In genomic region chr12:53056901-53057300, GRCh38 we compare ENCODE assay signal across 23 cellular contexts. TPM values are rescaled to one million over a fixed set of nuclear protein-coding genes. Genes with fewer than 3 reads are reported as not detected.
DNase-seq lines count a peak whose midpoint lies in the region; ATAC-seq and TF ChIP-seq lines count a peak whose summit lies in the region.
"Had no signal": no experiment of that assay in that cellular context is flagged by ENCODE, and none has a peak within 500 bp of the region (broad histone marks: within the 10 kb centered on the region; RNA-seq: fewer than 3 reads in every experiment).

No MANE protein-coding gene starts in this region.

- intact Hi-C loops in left ventricle myocardium inferior (cut with micrococcal nuclease) = no loop called here
- intact Hi-C loops in Right ventricle myocardium superior (cut with DNase I) = no loop called here
- intact Hi-C loops in upper lobe of right lung (cut with DNase I) = no loop called here
- intact Hi-C loops in activated T-helper 2 cell treated with anti-CD3 and anti-CD28 coated beads, Interferon-gamma antibody, Interleukin-2, Interleukin-4, amounts not matched to agents 10 μg/mL and 5 μg/mL and 100 μg/mL, durations not matched to agents 14 hours and 24 hours and 36 hours (cut with micrococcal nuclease) = no loop called here

- H3K27me3 Mint-ChIP-seq in chondrocyte (ENCODE audit: low read depth) = no peaks in the 10 kb centered on the region
- H3K27me3 Mint-ChIP-seq in neural crest cell (ENCODE audit: low read depth) = no peaks in the 10 kb centered on the region
- no peaks in the 10 kb centered on the region for H3K27me3 Mint-ChIP-seq in activated T-helper 2 cell treated with anti-CD3 and anti-CD28 coated beads, Interferon-gamma antibody, Interleukin-2, Interleukin-4, amounts not matched to agents 10 μg/mL and 5 μg/mL and 100 μg/mL, durations not matched to agents 14 hours and 24 hours and 36 hours (ENCODE audit: low read depth)
- H3K27me3 Mint-ChIP-seq: activated T-cell treated with anti-CD3 and anti-CD28 coated beads, Interleukin-2, amount 50 U/mL, for 24 hours; central memory CD8-positive, alpha-beta T cell; T-helper 17 cell had no signal

- H3K4me3 ChIP-seq in left ventricle myocardium inferior = no peak overlapping the region
- no peak overlapping the region for H3K4me3 ChIP-seq in upper lobe of right lung
- H3K4me3 ChIP-seq: suprapubic skin, uterus had no signal

- H3K4me3 Mint-ChIP-seq in chondrocyte (ENCODE audit: unreplicated experiment) (no peak overlapping the region), neural crest cell (peak overlapping the region; percentile 72)
- H3K4me3 Mint-ChIP-seq in activated T-helper 2 cell treated with anti-CD3 and anti-CD28 coated beads, Interferon-gamma antibody, Interleukin-2, Interleukin-4, amounts not matched to agents 10 μg/mL and 5 μg/mL and 100 μg/mL, durations not matched to agents 14 hours and 24 hours and 36 hours (ENCODE audit: low read depth) = no peak overlapping the region
- H3K4me3 Mint-ChIP-seq: activated T-cell treated with anti-CD3 and anti-CD28 coated beads, Interleukin-2, amount 50 U/mL, for 24 hours; central memory CD8-positive, alpha-beta T cell; stimulated activated effector memory CD8-positive, alpha-beta T cell treated with anti-CD3 and anti-CD28 coated beads, Interleukin-12 subunit alpha, Interleukin-12 subunit beta, amount 100 ng/mL, for 72 hours; T-helper 17 cell had no signal

- ATAC-seq in Right ventricle myocardium superior (ENCODE audit: poor library complexity) (no peak), upper lobe of right lung (no peak), HG03520 (IDR thresholded peaks at IDR 0.05; ENCODE audit: unreplicated experiment) (no peak), HG02840 (IDR thresholded peaks at IDR 0.05; ENCODE audit: low FRiP score, unreplicated experiment) (no peak)
- ATAC-seq: left colon; stimulated activated effector memory CD8-positive, alpha-beta T cell treated with anti-CD3 and anti-CD28 coated beads, Interleukin-12 subunit alpha, Interleukin-12 subunit beta, amount 100 ng/mL, for 72 hours; T-helper 17 cell had no signal

- H3K4me1 ChIP-seq in left ventricle myocardium inferior = peaks cover 99% of the 10 kb centered on the region
- peaks cover 58% of the 10 kb centered on the region for H3K4me1 ChIP-seq in upper lobe of right lung

- H3K4me1 Mint-ChIP-seq in chondrocyte (ENCODE audit: low read depth) (peaks cover 72% of the 10 kb centered on the region), neural crest cell (peaks cover 22% of the 10 kb centered on the region)
- peaks cover 6% of the 10 kb centered on the region for H3K4me1 Mint-ChIP-seq in activated T-helper 2 cell treated with anti-CD3 and anti-CD28 coated beads, Interferon-gamma antibody, Interleukin-2, Interleukin-4, amounts not matched to agents 10 μg/mL and 5 μg/mL and 100 μg/mL, durations not matched to agents 14 hours and 24 hours and 36 hours (ENCODE audit: low read depth)

- H3K36me3 ChIP-seq in left ventricle myocardium inferior (peaks cover 80% of the 10 kb centered on the region), upper lobe of right lung (peaks cover 89% of the 10 kb centered on the region)
- H3K36me3 ChIP-seq: BE2C, uterus had no signal

- H3K27ac ChIP-seq in left ventricle myocardium inferior (replicated peaks) (peak overlapping the region; percentile 100), upper lobe of right lung (no peak overlapping the region)
- H3K27ac ChIP-seq: epithelial cell of prostate, suprapubic skin had no signal

- DNase-seq in left ventricle myocardium inferior (no peak), Right ventricle myocardium superior (no peak), chondrocyte (ENCODE audit: low spot score) (peak; percentile 62), neural crest cell (ENCODE audit: low read depth, low spot score) (no peak), upper lobe of right lung (peak; percentile 48)
- no peak for DNase-seq in activated T-helper 2 cell treated with anti-CD3 and anti-CD28 coated beads, Interferon-gamma antibody, Interleukin-2, Interleukin-4, amounts not matched to agents 10 μg/mL and 5 μg/mL and 100 μg/mL, durations not matched to agents 14 hours and 24 hours and 36 hours (ENCODE audit: low spot score)
- DNase-seq: activated CD4-positive, alpha-beta T cell treated with anti-CD3 and anti-CD28 coated beads for 48 hours; activated naive CD4-positive, alpha-beta T cell treated with Interleukin-2 at 50 U/mL for 16 hours; activated T-cell treated with anti-CD3 and anti-CD28 coated beads, Interleukin-2, amount 50 U/mL, for 24 hours; BE2C; GDM1; GOT3; left colon; NCI-H146; NCI-H526 treated with DMSO at 0.1 percent for 48 hours; T-helper 17 cell; uterus had no signal

- H3K27ac Mint-ChIP-seq in chondrocyte (ENCODE audit: unreplicated experiment) = peak overlapping the region; percentile 68
- no peak overlapping the region for H3K27ac Mint-ChIP-seq in neural crest cell (ENCODE audit: unreplicated experiment)
- no peak overlapping the region for H3K27ac Mint-ChIP-seq in activated T-helper 2 cell treated with anti-CD3 and anti-CD28 coated beads, Interferon-gamma antibody, Interleukin-2, Interleukin-4, amounts not matched to agents 10 μg/mL and 5 μg/mL and 100 μg/mL, durations not matched to agents 14 hours and 24 hours and 36 hours
- H3K27ac Mint-ChIP-seq: activated T-cell treated with anti-CD3 and anti-CD28 coated beads, Interleukin-2, amount 50 U/mL, for 24 hours had no signal

- peaks cover 27% of the 10 kb centered on the region for H3K36me3 Mint-ChIP-seq in chondrocyte (ENCODE audit: low read depth)
- H3K36me3 Mint-ChIP-seq in neural crest cell (ENCODE audit: low read depth) = no peaks in the 10 kb centered on the region
- H3K36me3 Mint-ChIP-seq in activated T-helper 2 cell treated with anti-CD3 and anti-CD28 coated beads, Interferon-gamma antibody, Interleukin-2, Interleukin-4, amounts not matched to agents 10 μg/mL and 5 μg/mL and 100 μg/mL, durations not matched to agents 14 hours and 24 hours and 36 hours (ENCODE audit: low read depth) = no peaks in the 10 kb centered on the region

- no peaks in the 10 kb centered on the region for H3K9me3 ChIP-seq in left ventricle myocardium inferior (replicated peaks)
- H3K9me3 ChIP-seq in upper lobe of right lung = no peaks in the 10 kb centered on the region
- H3K9me3 ChIP-seq: BE2C, suprapubic skin, uterus had no signal

- H3K9me3 Mint-ChIP-seq in chondrocyte (ENCODE audit: low read depth) (no peaks in the 10 kb centered on the region), neural crest cell (no peaks in the 10 kb centered on the region)
- no peaks in the 10 kb centered on the region for H3K9me3 Mint-ChIP-seq in activated T-helper 2 cell treated with anti-CD3 and anti-CD28 coated beads, Interferon-gamma antibody, Interleukin-2, Interleukin-4, amounts not matched to agents 10 μg/mL and 5 μg/mL and 100 μg/mL, durations not matched to agents 14 hours and 24 hours and 36 hours
- H3K9me3 Mint-ChIP-seq: activated T-cell treated with anti-CD3 and anti-CD28 coated beads, Interleukin-2, amount 50 U/mL, for 24 hours; central memory CD8-positive, alpha-beta T cell; stimulated activated effector memory CD8-positive, alpha-beta T cell treated with anti-CD3 and anti-CD28 coated beads, Interleukin-12 subunit alpha, Interleukin-12 subunit beta, amount 100 ng/mL, for 72 hours had no signal

- TF ChIP-seq CTCF in left ventricle myocardium inferior (IDR thresholded peaks at IDR 0.05; ENCODE audit: borderline replicate concordance) (no peak), chondrocyte (IDR thresholded peaks at IDR 0.05) (no peak), neural crest cell (conservative IDR thresholded peaks at IDR 0.05) (no peak), upper lobe of right lung (IDR thresholded peaks at IDR 0.05) (no peak)

- H3K27me3 ChIP-seq in left ventricle myocardium inferior (ENCODE audit: low read depth) = no peaks in the 10 kb centered on the region
- H3K27me3 ChIP-seq in upper lobe of right lung = no peaks in the 10 kb centered on the region
- H3K27me3 ChIP-seq: BE2C, suprapubic skin, uterus had no signal

RNA-seq across cellular contexts. Expression of gene TNS2, which starts 7.0 kb away (rescaled TPM):
- total RNA-seq in left ventricle myocardium inferior = 109 TPM
- total RNA-seq in Right ventricle myocardium superior = 107 TPM
- 104 to 107 TPM (median 105 TPM) in 3 replicates for total RNA-seq in chondrocyte
- 14.2 and 22.8 TPM in 2 replicates for total RNA-seq in neural crest cell
- 232 TPM for total RNA-seq in upper lobe of right lung
- 2.1 and 4.7 TPM in 2 replicates for total RNA-seq in activated T-helper 2 cell treated with anti-CD3 and anti-CD28 coated beads, Interferon-gamma antibody, Interleukin-2, Interleukin-4, amounts not matched to agents 10 μg/mL and 5 μg/mL and 100 μg/mL, durations not matched to agents 14 hours and 24 hours and 36 hours

RNA-seq across cellular contexts. Expression of gene SPRYD3, which starts 22.3 kb away (rescaled TPM):
- 49.1 TPM for total RNA-seq in left ventricle myocardium inferior
- total RNA-seq in Right ventricle myocardium superior = 37.8 TPM
- total RNA-seq in chondrocyte = 37.1 to 40.2 TPM (median 38.5 TPM) in 3 replicates
- total RNA-seq in neural crest cell = 8.8 and 11.2 TPM in 2 replicates
- 50.4 TPM for total RNA-seq in upper lobe of right lung
- 35.1 and 36.2 TPM in 2 replicates for total RNA-seq in activated T-helper 2 cell treated with anti-CD3 and anti-CD28 coated beads, Interferon-gamma antibody, Interleukin-2, Interleukin-4, amounts not matched to agents 10 μg/mL and 5 μg/mL and 100 μg/mL, durations not matched to agents 14 hours and 24 hours and 36 hours

RNA-seq across cellular contexts. Expression of gene IGFBP6, which starts 40.6 kb away (rescaled TPM):
- total RNA-seq in left ventricle myocardium inferior (53.0 TPM), Right ventricle myocardium superior (50.2 TPM), chondrocyte (7.0 to 10.0 TPM (median 8.9 TPM) in 3 replicates), neural crest cell (0.72 and 0.73 TPM in 2 replicates), upper lobe of right lung (34.6 TPM)
- 0.46 TPM in 1 of 2 replicates, not detected in the other for total RNA-seq in activated T-helper 2 cell treated with anti-CD3 and anti-CD28 coated beads, Interferon-gamma antibody, Interleukin-2, Interleukin-4, amounts not matched to agents 10 μg/mL and 5 μg/mL and 100 μg/mL, durations not matched to agents 14 hours and 24 hours and 36 hours

RNA-seq across cellular contexts. Expression of gene SOAT2, which starts 46.4 kb away (rescaled TPM):
- total RNA-seq in left ventricle myocardium inferior (not detected), Right ventricle myocardium superior (not detected), chondrocyte (not detected in 3 replicates), neural crest cell (not detected in 2 replicates), upper lobe of right lung (not detected)
- total RNA-seq in activated T-helper 2 cell treated with anti-CD3 and anti-CD28 coated beads, Interferon-gamma antibody, Interleukin-2, Interleukin-4, amounts not matched to agents 10 μg/mL and 5 μg/mL and 100 μg/mL, durations not matched to agents 14 hours and 24 hours and 36 hours = not detected in 2 replicates
- total RNA-seq: left colon, suprapubic skin had no signal

RNA-seq across cellular contexts. Expression of gene EIF4B, which starts 50.6 kb away (rescaled TPM):
- total RNA-seq in left ventricle myocardium inferior (390 TPM), Right ventricle myocardium superior (434 TPM), chondrocyte (270 to 336 TPM (median 323 TPM) in 3 replicates), neural crest cell (514 and 527 TPM in 2 replicates), upper lobe of right lung (436 TPM)
- total RNA-seq in activated T-helper 2 cell treated with anti-CD3 and anti-CD28 coated beads, Interferon-gamma antibody, Interleukin-2, Interleukin-4, amounts not matched to agents 10 μg/mL and 5 μg/mL and 100 μg/mL, durations not matched to agents 14 hours and 24 hours and 36 hours = 474 and 503 TPM in 2 replicates

Comparison
In these comparisons a context has a peak if more than half of its experiments do, and no peak if none do; other contexts are left out.
1. DNase-seq: peak in chondrocyte (single experiment) and upper lobe of right lung (single experiment); none in left ventricle myocardium inferior (single experiment), Right ventricle myocardium superior (single experiment), neural crest cell (single experiment) and activated T-helper 2 cell treated with anti-CD3 and anti-CD28 coated beads, Interferon-gamma antibody, Interleukin-2, Interleukin-4, amounts not matched to agents 10 μg/mL and 5 μg/mL and 100 μg/mL, durations not matched to agents 14 hours and 24 hours and 36 hours (single experiment).